Comparison of ENCODE assay signal across 8 cellular contexts in genomic region chr20:36153754-36154695, GRCh38. TPM values are rescaled to one million over a fixed set of nuclear protein-coding genes. Genes with fewer than 3 reads are reported as not detected.
DNase-seq lines count a peak whose midpoint lies in the region; ATAC-seq and TF ChIP-seq lines count a peak whose summit lies in the region.

No MANE protein-coding gene starts in this region.

- no peaks in the 10 kb centered on the region for H3K9me3 Mint-ChIP-seq in activated CD4-positive, alpha-beta T cell treated with anti-CD3 and anti-CD28 coated beads for 36 hours (ENCODE audit: low read depth)

- H3K27ac ChIP-seq in right lobe of liver, result no peak overlapping the region

- H3K4me1 ChIP-seq in right lobe of liver, result peaks cover 0 to 24% (median 8%) of the 10 kb centered on the region in 4 donors

- no peaks in the 10 kb centered on the region for H3K36me3 Mint-ChIP-seq in activated CD4-positive, alpha-beta T cell treated with anti-CD3 and anti-CD28 coated beads for 36 hours (ENCODE audit: low read depth)

- H3K27me3 Mint-ChIP-seq in activated CD4-positive, alpha-beta T cell treated with anti-CD3 and anti-CD28 coated beads for 36 hours, result peaks cover 19% of the 10 kb centered on the region

- no peaks in the 10 kb centered on the region for H3K36me3 ChIP-seq in right lobe of liver

- peak; percentile 41 for DNase-seq in DMS79 treated with DMSO at 0.1 percent for 48 hours (lab: John Stamatoyannopoulos, UW)
- peak; percentile 41 for DNase-seq in NCI-H128 (lab: John Stamatoyannopoulos, UW; ENCODE audit: unreplicated experiment)
- DNase-seq in activated CD4-positive, alpha-beta T cell treated with anti-CD3 and anti-CD28 coated beads for 36 hours, result peak; percentile 54
- peak; percentile 8 for DNase-seq in effector CD8-positive, alpha-beta T cell (lab: John Stamatoyannopoulos, UW)
- peak; percentile 91 to 94 (median 91) for DNase-seq in right lobe of liver
- peak; percentile 13 to 32 for DNase-seq in stimulated activated CD8-positive, alpha-beta memory T cell treated with anti-CD3 and anti-CD28 coated beads, Interleukin-2, amount 100 ng/mL, for 48 hours (ENCODE audit: low read depth in 2 of 2)
- no peak for DNase-seq in NOMO-1 treated with DMSO at 0.1 percent for 48 hours (lab: John Stamatoyannopoulos, UW; ENCODE audit: unreplicated experiment)

- H3K9me3 ChIP-seq in right lobe of liver, result no peaks in the 10 kb centered on the region

- peak overlapping the region; percentile 32 to 56 (median 45) for H3K4me3 ChIP-seq in right lobe of liver

- H3K27me3 ChIP-seq in right lobe of liver, result no peaks in the 10 kb centered on the region

- POLR2A ChIA-PET in activated CD4-positive, alpha-beta T cell treated with anti-CD3 and anti-CD28 coated beads for 36 hours (lab: Charles Lee), result no interaction called here

- intact Hi-C loops in activated CD4-positive, alpha-beta T cell treated with anti-CD3 and anti-CD28 coated beads for 36 hours (cut with DNase I, micrococcal nuclease), result no loop called here
- intact Hi-C loops in right lobe of liver (cut with DNase I), result no loop called here

- peak; percentile 68 for ATAC-seq in activated CD4-positive, alpha-beta T cell treated with anti-CD3 and anti-CD28 coated beads for 36 hours
- peak; percentile 78 to 89 (median 84) for ATAC-seq in right lobe of liver
- no peak for ATAC-seq in GM21360 (IDR thresholded peaks at IDR 0.05; ENCODE audit: unreplicated experiment)

- whole genome bisulfite sequencing in right lobe of liver (ENCODE audit: insufficient coverage, low coverage, low lambda C conversion rate, missing lambda C conversion rate), result 32% methylated on average over 8 of the region's 43 CpGs

- no peak for TF ChIP-seq CTCF in right lobe of liver (IDR thresholded peaks at IDR 0.05)

- no peak for TF ChIP-seq POLR2A in right lobe of liver (IDR thresholded peaks at IDR 0.05)

- H3K4me3 Mint-ChIP-seq in activated CD4-positive, alpha-beta T cell treated with anti-CD3 and anti-CD28 coated beads for 36 hours, result no peak overlapping the region

- CTCF ChIA-PET in activated CD4-positive, alpha-beta T cell treated with anti-CD3 and anti-CD28 coated beads for 36 hours (lab: Charles Lee), result interaction anchor here (1.0 kb wide), 1 partner anchor 48 kb away, joined by 3 read pairs; no protein-coding TSS in a partner anchor

- no peak overlapping the region for H3K27ac Mint-ChIP-seq in activated CD4-positive, alpha-beta T cell treated with anti-CD3 and anti-CD28 coated beads for 36 hours

- H3K4me1 Mint-ChIP-seq in activated CD4-positive, alpha-beta T cell treated with anti-CD3 and anti-CD28 coated beads for 36 hours, result peaks cover 8% of the 10 kb centered on the region

RNA-seq across cellular contexts. Expression of gene EPB41L1, which starts 0.5 kb away (rescaled TPM):
- total RNA-seq in activated CD4-positive, alpha-beta T cell treated with anti-CD3 and anti-CD28 coated beads for 36 hours, result 1 to 10 TPM in 1 of 2 experiments, under 1 TPM in 1; 0.67 to 1.5 TPM
- 10 to 100 TPM in 1 of 6 experiments, 1 to 10 TPM in 5; 3.1 to 13.2 (median 5.3) TPM for total RNA-seq in right lobe of liver
